In genomic region chr20:35743693-35744491, GRCh38 we compare ENCODE assay signal across 8 cellular contexts. TPM values are rescaled to one million over a fixed set of nuclear protein-coding genes. Genes with fewer than 3 reads are reported as not detected.
A peak's percentile ranks its signal among the peaks of the same experiment; 100 is the strongest.
DNase-seq lines count a peak whose midpoint lies in the region; ATAC-seq and TF ChIP-seq lines count a peak whose summit lies in the region.

No MANE protein-coding gene starts in this region.

- TF ChIP-seq RAD21 in liver (IDR thresholded peaks at IDR 0.05) = no peak

- peak; percentile 40 for DNase-seq in activated naive CD4-positive, alpha-beta T cell treated with anti-CD3 and anti-CD28 coated beads for 36 hours
- DNase-seq in activated naive CD4-positive, alpha-beta T cell treated with Interleukin-2 at 50 U/mL for 16 hours = no peak
- peak; percentile 46 to 48 for DNase-seq in activated T-cell treated with anti-CD3 and anti-CD28 coated beads, Interleukin-2, amount 50 U/mL, for 48 hours
- DNase-seq in NCI-H510A treated with DMSO at 0.1 percent for 48 hours (lab: John Stamatoyannopoulos, UW) = no peak

- H3K4me1 Mint-ChIP-seq in activated naive CD4-positive, alpha-beta T cell treated with anti-CD3 and anti-CD28 coated beads for 36 hours (ENCODE audit: low read depth) = peaks cover 25% of the 10 kb centered on the region

- H3K9me3 Mint-ChIP-seq in activated naive CD4-positive, alpha-beta T cell treated with anti-CD3 and anti-CD28 coated beads for 36 hours = no peaks in the 10 kb centered on the region

- peak overlapping the region; percentile 99 for H3K4me3 Mint-ChIP-seq in activated naive CD4-positive, alpha-beta T cell treated with anti-CD3 and anti-CD28 coated beads for 36 hours

- H3K27me3 Mint-ChIP-seq in activated naive CD4-positive, alpha-beta T cell treated with anti-CD3 and anti-CD28 coated beads for 36 hours (ENCODE audit: low read depth) = no peaks in the 10 kb centered on the region

- intact Hi-C loops in activated naive CD4-positive, alpha-beta T cell treated with anti-CD3 and anti-CD28 coated beads for 36 hours (cut with micrococcal nuclease) = loop anchor here (1.0 to 5.0 kb wide), 5 partner anchors 45 to 437 kb away; partner anchors contain the start of genes NFS1 and ROMO1

- H3K27ac Mint-ChIP-seq in activated naive CD4-positive, alpha-beta T cell treated with anti-CD3 and anti-CD28 coated beads for 36 hours = peak overlapping the region; percentile 100

- CTCF ChIA-PET in activated naive CD4-positive, alpha-beta T cell treated with anti-CD3 and anti-CD28 coated beads for 36 hours (lab: Charles Lee) = interaction anchor here (0.6 to 3.0 kb wide), 8 partner anchors 21 to 870 kb away, joined by 3 to 16 read pairs (median 4); partner anchors contain the start of genes PHF20 and SCAND1

- H3K36me3 Mint-ChIP-seq in activated naive CD4-positive, alpha-beta T cell treated with anti-CD3 and anti-CD28 coated beads for 36 hours (ENCODE audit: low read depth) = peaks cover 29% of the 10 kb centered on the region

- 46% methylated on average over 15 of the region's 15 CpGs for WGBS in liver
- 60% methylated on average over 15 of the region's 15 CpGs for WGBS in thymus

- H3K9ac ChIP-seq in liver (ENCODE audit: low read depth in 1 of 2, low read length in 2 of 2) = peak overlapping the region in 1 of 2 donors; percentile 100

- H3K4me1 ChIP-seq in liver (ENCODE audit: control insufficient read depth in 4 of 4, insufficient read depth in 4 of 4, low read length in 3 of 4) (peaks cover 3 to 24% (median 19%) of the 10 kb centered on the region in 4 donors), thymus (ENCODE audit: control insufficient read depth, insufficient read depth, low read length) (peaks cover 3% of the 10 kb centered on the region)

- H3K36me3 ChIP-seq in liver (ENCODE audit: control insufficient read depth in 4 of 4, insufficient read depth in 3 of 4, low read depth in 1 of 4, low read length in 3 of 4) (peaks cover 2 to 14% (median 10%) of the 10 kb centered on the region in 4 donors), thymus (ENCODE audit: control insufficient read depth, insufficient read depth) (peaks cover 7% of the 10 kb centered on the region)

- no peaks in the 10 kb centered on the region for H3K27me3 ChIP-seq in liver (ENCODE audit: control insufficient read depth in 4 of 4, insufficient read depth in 4 of 4, low read length in 3 of 4)
- no peaks in the 10 kb centered on the region for H3K27me3 ChIP-seq in thymus (ENCODE audit: control insufficient read depth, insufficient read depth)

- TF ChIP-seq CTCF in liver (IDR thresholded peaks at IDR 0.05; ENCODE audit: low read depth, low read length, missing input control) = no peak

- H3K9me3 ChIP-seq in liver (ENCODE audit: control insufficient read depth in 4 of 4, low read length in 3 of 4) (no peaks in the 10 kb centered on the region), thymus (ENCODE audit: control insufficient read depth) (no peaks in the 10 kb centered on the region)

- ATAC-seq in GM19467 (IDR thresholded peaks at IDR 0.05; ENCODE audit: unreplicated experiment) (no peak), GM21576 (IDR thresholded peaks at IDR 0.05; ENCODE audit: unreplicated experiment) (no peak)

- H3K27ac ChIP-seq in liver (ENCODE audit: low read depth in 1 of 2, low read length in 2 of 2) = peak overlapping the region; percentile 98
- H3K27ac ChIP-seq in thymus (ENCODE audit: low read depth) = peak overlapping the region; percentile 80

- H3K4me3 ChIP-seq in liver (ENCODE audit: low read depth in 1 of 3, low read length in 3 of 3) = peak overlapping the region in 2 of 3 donors; percentile 26 to 81
- peak overlapping the region; percentile 11 for H3K4me3 ChIP-seq in thymus (ENCODE audit: low read length)

TF ChIP-seq in liver, 16 proteins besides CTCF, POLR2A, EP300 and RAD21:
- TF ChIP-seq YY1 (IDR thresholded peaks at IDR 0.05) (peak; percentile 82), ATF3 (IDR thresholded peaks at IDR 0.05) (no peak), FOXA2 (IDR thresholded peaks at IDR 0.05) (no peak), NR2F2 (IDR thresholded peaks at IDR 0.05) (no peak), FOXA1 (IDR thresholded peaks at IDR 0.05) (no peak), RXRA (IDR thresholded peaks at IDR 0.05) (peak in 1 of 2 donors; percentile 17), EGR1 (IDR thresholded peaks at IDR 0.05; ENCODE audit: low read depth in 2 of 2) (no peak), ZBTB33 (IDR thresholded peaks at IDR 0.05) (no peak)

RNA-seq across cellular contexts. Expression of gene RBM39, which starts 1.8 kb away (rescaled TPM):
- 100 to 1,000 TPM; 297 to 304 TPM for total RNA-seq in activated naive CD4-positive, alpha-beta T cell treated with anti-CD3 and anti-CD28 coated beads for 36 hours
- total RNA-seq in liver = 100 to 1,000 TPM; 209 to 211 TPM
- 100 to 1,000 TPM in 1 of 2 donors, 10 to 100 TPM in 1; 57.2 to 188 TPM for polyA plus RNA-seq in liver
- 830 TPM for polyA plus RNA-seq in thymus

RNA-seq across cellular contexts. Expression of gene PHF20, which starts 27.9 kb away (rescaled TPM):
- 10 to 100 TPM; 39.8 to 46.0 TPM for total RNA-seq in activated naive CD4-positive, alpha-beta T cell treated with anti-CD3 and anti-CD28 coated beads for 36 hours
- total RNA-seq in liver = 10 to 100 TPM; 10.7 to 11.7 TPM
- polyA plus RNA-seq in liver (1 to 10 TPM; 5.1 to 9.9 TPM), thymus (39.7 TPM)

RNA-seq across cellular contexts. Expression of gene ROMO1, which starts 44.7 kb away (rescaled TPM):
- 100 to 1,000 TPM; 120 to 134 TPM for total RNA-seq in activated naive CD4-positive, alpha-beta T cell treated with anti-CD3 and anti-CD28 coated beads for 36 hours
- total RNA-seq in liver = 100 to 1,000 TPM in 1 of 2 donors, 10 to 100 TPM in 1; 68.4 to 127 TPM
- polyA plus RNA-seq in liver = 100 to 1,000 TPM; 167 to 359 TPM
- polyA plus RNA-seq in thymus = 296 TPM

RNA-seq across cellular contexts. Expression of gene NFS1, which starts 44.7 kb away (rescaled TPM):
- 10 to 100 TPM; 33.6 to 38.1 TPM for total RNA-seq in activated naive CD4-positive, alpha-beta T cell treated with anti-CD3 and anti-CD28 coated beads for 36 hours
- 10 to 100 TPM; 40.3 to 51.9 TPM for total RNA-seq in liver
- 10 to 100 TPM; 30.1 to 55.2 TPM for polyA plus RNA-seq in liver
- polyA plus RNA-seq in thymus = 25.5 TPM

Comparison
In these comparisons a context has a peak if more than half of its experiments do, and no peak if none do; other contexts are left out.
1. DNase-seq: peak in activated naive CD4-positive, alpha-beta T cell treated with anti-CD3 and anti-CD28 coated beads for 36 hours (single experiment) and activated T-cell treated with anti-CD3 and anti-CD28 coated beads, Interleukin-2, amount 50 U/mL, for 48 hours (2 of 2); none in activated naive CD4-positive, alpha-beta T cell treated with Interleukin-2 at 50 U/mL for 16 hours (single experiment) and NCI-H510A treated with DMSO at 0.1 percent for 48 hours (single experiment).